In genomic region chr1:55868026-55868425, GRCh38 we compare ENCODE assay signal across 12 cellular contexts.
DNase-seq lines count a peak whose midpoint lies in the region; ATAC-seq, FAIRE-seq and TF ChIP-seq lines count a peak whose summit lies in the region.
"Had no signal": no experiment of that assay in that cellular context is flagged by ENCODE, and none has a peak within 500 bp of the region (broad histone marks: within the 10 kb centered on the region; RNA-seq: fewer than 3 reads in every experiment).

No MANE protein-coding gene starts in this region.

- TF ChIP-seq CTCF in C4-2B (conservative IDR thresholded peaks at IDR 0.05) (peak; percentile 41), LNCaP clone FGC (IDR thresholded peaks at IDR 0.05; ENCODE audit: control insufficient read depth, extremely low read depth, insufficient read depth) (peak; percentile 45; the same call in 1 of the 2 replicates), gastroesophageal sphincter (IDR thresholded peaks at IDR 0.05) (no peak)

- ATAC-seq in SK-N-SH treated with all-trans-retinoic acid at 6 μM for 48 hours (peak; percentile 74), HG02885 (IDR thresholded peaks at IDR 0.05; ENCODE audit: poor library complexity, unreplicated experiment) (no peak), gastroesophageal sphincter (no peak)

- WGBS in gastroesophageal sphincter (ENCODE audit: low coverage in 1 of 2), 2 donors, result 23 to 26% methylated on average over 2 of the region's 2 CpGs

- H3K4me1 ChIP-seq in gastroesophageal sphincter, result peaks cover 0 to 29% (median 4%) of the 10 kb centered on the region in 3 donors
- H3K4me1 ChIP-seq: suprapubic skin had no signal

- no peaks in the 10 kb centered on the region for H3K36me3 ChIP-seq in gastroesophageal sphincter
- H3K36me3 ChIP-seq: cardiac muscle cell, suprapubic skin had no signal

- TF ChIP-seq POLR2A in gastroesophageal sphincter (IDR thresholded peaks at IDR 0.05) (no peak), erythroblast (IDR thresholded peaks at IDR 0.05; ENCODE audit: low read length) (no peak)

- H3K27me3 ChIP-seq in gastroesophageal sphincter, result no peaks in the 10 kb centered on the region
- H3K27me3 ChIP-seq: cardiac muscle cell, suprapubic skin had no signal

- FAIRE-seq in islet of Langerhans (lab: Jason Lieb, UNC), result peak; percentile 41

- TF ChIP-seq EP300 in gastroesophageal sphincter (IDR thresholded peaks at IDR 0.05), result no peak

- H3K27ac ChIP-seq in C4-2B (no peak overlapping the region), gastroesophageal sphincter (no peak overlapping the region)
- H3K27ac ChIP-seq: cardiac muscle cell, suprapubic skin had no signal

- H3K9me3 ChIP-seq in gastroesophageal sphincter, result no peaks in the 10 kb centered on the region
- H3K9me3 ChIP-seq: suprapubic skin had no signal

- H3K4me3 ChIP-seq in LNCaP clone FGC (ENCODE audit: low read depth, low read length), result no peak overlapping the region
- H3K4me3 ChIP-seq in gastroesophageal sphincter, result no peak overlapping the region
- H3K4me3 ChIP-seq: cardiac muscle cell, suprapubic skin had no signal

- DNase-seq in LNCaP clone FGC (ENCODE audit: low read depth), result peak; percentile 55
- DNase-seq in erythroblast (lab: John Stamatoyannopoulos, UW), result no peak
- no peak for DNase-seq in stimulated activated CD4-positive, alpha-beta T cell treated with anti-CD3 and anti-CD28 coated beads, Interleukin-2, amount 100 ng/mL, for 48 hours
- DNase-seq: CD4-positive, alpha-beta T cell; naive B cell had no signal

TF ChIP-seq in SK-N-SH treated with all-trans-retinoic acid at 6 μM for 48 hours, 23 proteins besides CTCF, POLR2A, EP300 and RAD21:
- TF ChIP-seq ZNF565 (CRISPR knock-in tag; conservative IDR thresholded peaks at IDR 0.05; ENCODE audit: low read depth) (no peak), POU6F1 (CRISPR knock-in tag; IDR thresholded peaks at IDR 0.05; ENCODE audit: borderline replicate concordance, low read depth) (no peak), OSR1 (CRISPR knock-in tag; IDR thresholded peaks at IDR 0.05) (0 out of 2 replicates have a peak, but pooled peaks have one; percentile 12), SNAI2 (CRISPR knock-in tag; IDR thresholded peaks at IDR 0.05) (no peak)

Comparison
In these comparisons a context has a peak if more than half of its experiments do, and no peak if none do; other contexts are left out.
1. CTCF ChIP-seq: peak in C4-2B (single experiment) and LNCaP clone FGC (single experiment); none in gastroesophageal sphincter (0 of 4).